Comparison of ENCODE assay signal across 21 cellular contexts in the genomic region with DNA sequence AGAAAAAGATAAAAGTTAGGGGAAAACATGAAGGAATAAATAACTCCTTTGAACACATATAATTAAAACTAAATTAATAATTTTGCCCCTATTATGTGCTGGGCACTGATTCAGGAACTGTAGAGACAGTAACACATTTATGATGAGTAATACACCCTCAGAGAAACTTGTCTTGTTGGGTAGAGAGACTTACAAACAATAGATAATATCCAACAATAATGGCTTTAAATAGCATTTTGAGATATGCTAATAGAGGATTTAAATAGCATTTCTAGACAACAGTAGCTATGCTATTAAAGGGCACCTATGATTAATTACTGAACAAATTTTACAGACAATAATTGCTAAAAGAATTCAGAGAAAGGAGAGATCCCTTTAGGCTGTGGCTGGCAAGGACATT.
A peak's percentile ranks its signal among the peaks of the same experiment; 100 is the strongest.
DNase-seq lines count a peak whose midpoint lies in the region; ATAC-seq, FAIRE-seq and TF ChIP-seq lines count a peak whose summit lies in the region.
"Had no signal": no experiment of that assay in that cellular context is flagged by ENCODE, and none has a peak within 500 bp of the region (broad histone marks: within the 10 kb centered on the region; RNA-seq: fewer than 3 reads in every experiment).

No MANE protein-coding gene starts in this region.

- H3K27ac ChIP-seq in heart left ventricle, result no peak overlapping the region
- H3K27ac ChIP-seq: BLaER1 had no signal

- no peaks in the 10 kb centered on the region for H3K27me3 Mint-ChIP-seq in mesothelial cell of epicardium (ENCODE audit: low read depth)
- H3K27me3 Mint-ChIP-seq: CD4-positive, alpha-beta memory T cell; CD4-positive, CD25-positive, alpha-beta regulatory T cell; CD8-positive, alpha-beta memory T cell had no signal

- no peaks in the 10 kb centered on the region for H3K36me3 ChIP-seq in heart left ventricle
- H3K36me3 ChIP-seq: BE2C, BLaER1 had no signal

- no peak overlapping the region for H3K4me3 ChIP-seq in heart left ventricle
- H3K4me3 ChIP-seq: BLaER1 had no signal

- H3K9me3 ChIP-seq in heart left ventricle, result peaks cover 0 to 36% (median 13%) of the 10 kb centered on the region in 12 donors
- H3K9me3 ChIP-seq: BE2C had no signal

- peaks cover 28% of the 10 kb centered on the region for H3K9me3 Mint-ChIP-seq in mesothelial cell of epicardium

- H3K36me3 Mint-ChIP-seq in mesothelial cell of epicardium, result peaks cover 18% of the 10 kb centered on the region
- H3K36me3 Mint-ChIP-seq: CD14-positive monocyte; CD4-positive, alpha-beta memory T cell; CD4-positive, CD25-positive, alpha-beta regulatory T cell; CD8-positive, alpha-beta memory T cell had no signal

- TF ChIP-seq CTCF in heart left ventricle (IDR thresholded peaks at IDR 0.05) (no peak), D721Med (IDR thresholded peaks at IDR 0.05; ENCODE audit: insufficient read depth, missing control alignments) (no peak), mesothelial cell of epicardium (IDR thresholded peaks at IDR 0.05; ENCODE audit: unreplicated experiment) (no peak)

- no peaks in the 10 kb centered on the region for H3K27me3 ChIP-seq in heart left ventricle
- H3K27me3 ChIP-seq: BE2C, BLaER1 had no signal

- H3K4me1 ChIP-seq in heart left ventricle, result peaks cover 0 to 5% (median 0%) of the 10 kb centered on the region in 12 donors
- H3K4me1 ChIP-seq: BE2C, BLaER1 had no signal

- peak overlapping the region; percentile 99 for H3K27ac Mint-ChIP-seq in mesothelial cell of epicardium
- H3K27ac Mint-ChIP-seq: CD14-positive monocyte; CD4-positive, alpha-beta memory T cell; CD4-positive, CD25-positive, alpha-beta regulatory T cell; CD8-positive, alpha-beta memory T cell had no signal

- no peak overlapping the region for H3K4me3 Mint-ChIP-seq in mesothelial cell of epicardium
- H3K4me3 Mint-ChIP-seq: CD14-positive monocyte; CD4-positive, alpha-beta memory T cell; CD4-positive, CD25-positive, alpha-beta regulatory T cell; CD8-positive, alpha-beta memory T cell had no signal

- peaks cover 44% of the 10 kb centered on the region for H3K4me1 Mint-ChIP-seq in mesothelial cell of epicardium
- H3K4me1 Mint-ChIP-seq: CD14-positive monocyte; CD4-positive, alpha-beta memory T cell; CD4-positive, CD25-positive, alpha-beta regulatory T cell; CD8-positive, alpha-beta memory T cell had no signal

- DNase-seq in heart left ventricle (no peak), left cardiac atrium (no peak), D721Med (ENCODE audit: insufficient read length, low spot score) (no peak), mesothelial cell of epicardium (ENCODE audit: low spot score in 2 of 2, unreplicated experiment in 2 of 2) (no peak)
- DNase-seq in activated effector memory CD4-positive, alpha-beta T cell treated with Interleukin-2 at 50 U/mL for 16 hours, result no peak
- DNase-seq: 8988T; ACHN; BE2C; C1 segment of cervical spinal cord; CD4-positive, alpha-beta memory T cell; CD4-positive, CD25-positive, alpha-beta regulatory T cell; CD8-positive, alpha-beta memory T cell; COR-L47; DMS79 treated with DMSO at 0.1 percent for 48 hours; GF-D8 had no signal

- ATAC-seq in heart left ventricle (peak in 3 of 4 donors; percentile 52 to 64 (median 53)), left cardiac atrium (no peak)

- TF ChIP-seq POLR2A in heart left ventricle (IDR thresholded peaks at IDR 0.05), result no peak

- peak; percentile 80 for FAIRE-seq in D721Med (lab: Jason Lieb, UNC)
- FAIRE-seq: A204.1, G401.6, GM12891, GM18507 had no signal

- intact Hi-C loops in heart left ventricle (cut with DNase I) (no loop called here), left cardiac atrium (cut with DNase I) (no loop called here)

Comparison
In these comparisons a context has a peak if more than half of its experiments do, and no peak if none do; other contexts are left out.
1. ATAC-seq: peak in heart left ventricle (3 of 4); none in left cardiac atrium (0 of 2).